2 cellular contexts compared by ENCODE assay signal in genomic region chr3:125929765-125930164, GRCh38.
TF ChIP-seq lines count a peak whose summit lies in the region.
"Not testable (repeated sequence)": the region's sequence is repeated elsewhere in the genome, so short reads cannot be mapped to it uniquely, and the experiment has no call there.

No MANE protein-coding gene starts in this region.

TF ChIP-seq in K562, 482 proteins besides CTCF, POLR2A, EP300 and RAD21:
- peak; percentile 91 for TF ChIP-seq ZBTB40 (IDR thresholded peaks at IDR 0.05)
- TF ChIP-seq ZBTB40 (CRISPR knock-in tag; IDR thresholded peaks at IDR 0.05) = not testable (repeated sequence)
- peak; percentile 62 for TF ChIP-seq NFIC (IDR thresholded peaks at IDR 0.05)

TF ChIP-seq in HepG2, 621 proteins besides CTCF, POLR2A, EP300 and RAD21:
- TF ChIP-seq ZBTB40 (IDR thresholded peaks at IDR 0.05) = peak; percentile 39; the same call in 1 of the 2 replicates
- TF ChIP-seq ZBTB40 (CRISPR knock-in tag; IDR thresholded peaks at IDR 0.05) = not testable (repeated sequence)
